Comparison of ENCODE assay signal across 22 cellular contexts in the genomic region with DNA sequence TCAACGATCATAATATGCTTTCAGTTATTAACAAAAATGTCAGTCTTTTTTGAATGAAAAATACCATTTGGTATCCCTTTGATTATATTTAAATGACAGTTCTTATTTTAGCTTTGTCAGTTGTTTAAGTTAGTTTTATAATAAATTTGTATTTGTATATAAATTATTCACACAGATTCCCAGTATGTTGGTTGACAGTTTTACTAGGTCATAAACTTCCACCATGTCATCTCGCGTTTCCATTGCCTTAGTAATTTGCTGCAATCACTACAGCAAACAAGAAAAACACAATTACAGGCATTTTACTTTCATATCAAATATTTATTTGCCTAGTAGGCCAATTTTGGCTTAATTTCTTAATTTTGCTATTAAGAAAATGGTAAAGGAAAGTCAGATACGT.
"Had no signal": no experiment of that assay in that cellular context is flagged by ENCODE, and none has a peak within 500 bp of the region (broad histone marks: within the 10 kb centered on the region; RNA-seq: fewer than 3 reads in every experiment).

No MANE protein-coding gene starts in this region.

- H3K4me1 ChIP-seq: foreskin keratinocyte, right atrium auricular region, stomach, transverse colon had no signal

- H3K36me3 Mint-ChIP-seq: naive thymus-derived CD8-positive, alpha-beta T cell had no signal

- DNase-seq: effector CD4-positive, alpha-beta T cell; endodermal cell; erythroblast; foreskin keratinocyte; heart left ventricle; hippocampal formation; kidney glomerular epithelial cell; mammary epithelial cell; mucosa of descending colon; naive thymus-derived CD8-positive, alpha-beta T cell; sigmoid colon; stimulated activated CD4-positive, alpha-beta T cell treated with anti-CD3 and anti-CD28 coated beads, Interleukin-2, amount 100 ng/mL, for 24 hours; stimulated activated naive CD4-positive, alpha-beta T cell; stomach; substantia nigra; transverse colon had no signal

- H3K4me3 ChIP-seq: coronary artery, heart left ventricle, mucosa of descending colon, right atrium auricular region, sigmoid colon, skin epidermis, stomach, thoracic aorta, transverse colon had no signal

- H3K27me3 ChIP-seq: heart left ventricle, right atrium auricular region, sigmoid colon, stomach, transverse colon had no signal

- H3K36me3 ChIP-seq: heart left ventricle, right atrium auricular region, sigmoid colon, stomach, thoracic aorta, transverse colon had no signal

- ATAC-seq: foreskin keratinocyte; heart left ventricle; left lobe of liver; mucosa of descending colon; naive thymus-derived CD8-positive, alpha-beta T cell had no signal

- H3K27ac Mint-ChIP-seq: endodermal cell; naive thymus-derived CD8-positive, alpha-beta T cell had no signal

- H3K9me3 ChIP-seq: heart left ventricle, mucosa of descending colon, right atrium auricular region, sigmoid colon, stomach, thoracic aorta, transverse colon had no signal

- FAIRE-seq: endothelial cell of umbilical vein had no signal

- H3K4me1 Mint-ChIP-seq: naive thymus-derived CD8-positive, alpha-beta T cell had no signal

- H3K9me3 Mint-ChIP-seq: naive thymus-derived CD8-positive, alpha-beta T cell had no signal

- H3K4me3 Mint-ChIP-seq: endodermal cell; naive thymus-derived CD8-positive, alpha-beta T cell had no signal

- H3K27ac ChIP-seq: coronary artery, foreskin keratinocyte, heart left ventricle, right atrium auricular region, sigmoid colon, skin epidermis, stomach, thoracic aorta, transverse colon had no signal
